In genomic region chr17:7354262-7354781, GRCh38 we compare ENCODE assay signal across 9 cellular contexts. TPM values are rescaled to one million over a fixed set of nuclear protein-coding genes. Genes with fewer than 3 reads are reported as not detected.
A peak's percentile ranks its signal among the peaks of the same experiment; 100 is the strongest.
DNase-seq lines count a peak whose midpoint lies in the region; ATAC-seq and TF ChIP-seq lines count a peak whose summit lies in the region.
"Had no signal": no experiment of that assay in that cellular context is flagged by ENCODE, and none has a peak within 500 bp of the region (broad histone marks: within the 10 kb centered on the region; RNA-seq: fewer than 3 reads in every experiment).

No MANE protein-coding gene starts in this region.

- H3K4me1 Mint-ChIP-seq in activated T-helper 17 cell treated with anti-CD3 and anti-CD28 coated beads, Interleukin-2, amount 50 U/mL, for 72 hours, result peaks cover 6% of the 10 kb centered on the region

- H3F3A ChIP-seq in MM.1S (ENCODE audit: insufficient read depth, low read length), result 0 out of 2 replicates have a peak, but pooled peaks cover 6% of the 10 kb centered on the region

- H3K27me3 ChIP-seq in hepatocyte (no peaks in the 10 kb centered on the region), testis (no peaks in the 10 kb centered on the region), MM.1S (replicated peaks; ENCODE audit: insufficient read depth, low read length) (peaks cover 7% of the 10 kb centered on the region; the same call in 1 of the 2 replicates)

- TF ChIP-seq POLR2A in testis (IDR thresholded peaks at IDR 0.05), result no peak

- intact Hi-C loops in testis (cut with DNase I; ENCODE audit: low total_unique reads), result loop anchor here (10.0 kb wide), 1 partner anchor 210 kb away; the partner anchor contains the start of gene SENP3

- peak; percentile 41 for DNase-seq in stimulated activated CD4-positive, alpha-beta T cell treated with anti-CD3 and anti-CD28 coated beads, Interleukin-15, amount 100 ng/mL, for 24 hours
- no peak for DNase-seq in stimulated activated CD4-positive, alpha-beta T cell treated with anti-CD3 and anti-CD28 coated beads, Interleukin-2, amount 100 ng/mL, for 24 hours
- DNase-seq in hepatocyte (ENCODE audit: low spot score) (peak; percentile 75), testis (peak; percentile 51), NOMO-1 (lab: John Stamatoyannopoulos, UW; ENCODE audit: unreplicated experiment in 2 of 2) (no peak), MM.1S (no peak), middle frontal gyrus (ENCODE audit: extremely low spot score, low spot score) (no peak)

- no peak overlapping the region for H3K4me3 ChIP-seq in hepatocyte
- H3K4me3 ChIP-seq in testis, result no peak overlapping the region
- no peak overlapping the region for H3K4me3 ChIP-seq in MM.1S (ENCODE audit: low read length)

- peak overlapping the region; percentile 93 for H3K27ac Mint-ChIP-seq in activated T-helper 17 cell treated with anti-CD3 and anti-CD28 coated beads, Interleukin-2, amount 50 U/mL, for 72 hours

- H3K79me2 ChIP-seq in hepatocyte (peaks cover 21% of the 10 kb centered on the region), MM.1S (ENCODE audit: low read length) (no peaks in the 10 kb centered on the region)

- no peaks in the 10 kb centered on the region for H3K9me2 ChIP-seq in hepatocyte (replicated peaks; ENCODE audit: insufficient read depth)
- no peaks in the 10 kb centered on the region for H3K9me2 ChIP-seq in MM.1S (replicated peaks; ENCODE audit: insufficient read depth, low read length)

- no peak overlapping the region for H3K9ac ChIP-seq in MM.1S (ENCODE audit: low read length)

- H3K4me1 ChIP-seq in hepatocyte (ENCODE audit: insufficient read depth), result peaks cover 32% of the 10 kb centered on the region
- H3K4me1 ChIP-seq in testis, result peaks cover 20% of the 10 kb centered on the region
- peaks cover 5% of the 10 kb centered on the region; the same call in 1 of the 2 replicates for H3K4me1 ChIP-seq in MM.1S (ENCODE audit: low read length)

- H3K36me3 Mint-ChIP-seq in activated T-helper 17 cell treated with anti-CD3 and anti-CD28 coated beads, Interleukin-2, amount 50 U/mL, for 72 hours (ENCODE audit: low read depth), result peaks cover 52% of the 10 kb centered on the region

- H3K9me3 Mint-ChIP-seq in activated T-helper 17 cell treated with anti-CD3 and anti-CD28 coated beads, Interleukin-2, amount 50 U/mL, for 72 hours, result no peaks in the 10 kb centered on the region

- H4K20me1 ChIP-seq in hepatocyte (ENCODE audit: insufficient read depth, poor library complexity, severe bottlenecking) (peaks cover 5% of the 10 kb centered on the region), MM.1S (ENCODE audit: insufficient read depth, low read length) (no peaks in the 10 kb centered on the region)

- TF ChIP-seq CTCF in hepatocyte (IDR thresholded peaks at IDR 0.05; ENCODE audit: poor library complexity) (no peak), testis (IDR thresholded peaks at IDR 0.05) (no peak), MM.1S (IDR thresholded peaks at IDR 0.05; ENCODE audit: low read length) (no peak)

- H3K4me2 ChIP-seq in hepatocyte (peak overlapping the region; percentile 94), MM.1S (ENCODE audit: low read depth, low read length) (no peak overlapping the region)

- peak; percentile 59 for ATAC-seq in activated T-helper 17 cell treated with anti-CD3 and anti-CD28 coated beads, Interleukin-2, amount 50 U/mL, for 72 hours (replicated peaks)

- H3K27ac ChIP-seq in hepatocyte, result peak overlapping the region; percentile 49
- H3K27ac ChIP-seq in testis, result no peak overlapping the region
- H3K27ac ChIP-seq in MM.1S (ENCODE audit: low read length), result no peak overlapping the region

- H3K36me3 ChIP-seq in hepatocyte (replicated peaks; ENCODE audit: insufficient read depth, low read depth), result no peaks in the 10 kb centered on the region
- no peaks in the 10 kb centered on the region for H3K36me3 ChIP-seq in testis (ENCODE audit: low read depth, missing control alignments)
- H3K36me3 ChIP-seq in MM.1S (replicated peaks; ENCODE audit: insufficient read depth, low read length), result no peaks in the 10 kb centered on the region

- no peaks in the 10 kb centered on the region for H3K27me3 Mint-ChIP-seq in activated T-helper 17 cell treated with anti-CD3 and anti-CD28 coated beads, Interleukin-2, amount 50 U/mL, for 72 hours

- no peaks in the 10 kb centered on the region for H3K9me3 ChIP-seq in hepatocyte (ENCODE audit: low read depth)
- H3K9me3 ChIP-seq in testis, result no peaks in the 10 kb centered on the region
- no peaks in the 10 kb centered on the region for H3K9me3 ChIP-seq in MM.1S (replicated peaks; ENCODE audit: insufficient read depth, low read length)

- H3K4me3 Mint-ChIP-seq in activated T-helper 17 cell treated with anti-CD3 and anti-CD28 coated beads, Interleukin-2, amount 50 U/mL, for 72 hours, result peak overlapping the region; percentile 88

- 82% methylated on average over 8 of the region's 8 CpGs for WGBS in hepatocyte (ENCODE audit: low lambda C conversion rate, missing lambda C conversion rate)
- 69 to 77% methylated on average over 8 of the region's 8 CpGs for WGBS in testis, 2 donors

- H2AFZ ChIP-seq in hepatocyte, result no peak overlapping the region
- H2AFZ ChIP-seq in MM.1S (ENCODE audit: low read length), result no peak overlapping the region

RNA-seq across cellular contexts. Expression of gene TMEM95, which starts 0.6 kb away (rescaled TPM):
- 1 to 10 TPM in 1 of 2 donors, under 1 TPM in 1; 0.22 to 1.1 TPM for total RNA-seq in activated T-helper 17 cell treated with anti-CD3 and anti-CD28 coated beads, Interleukin-2, amount 50 U/mL, for 72 hours
- not detected in 2 replicates for total RNA-seq in hepatocyte
- polyA plus RNA-seq in hepatocyte, result not detected in 2 replicates
- total RNA-seq in testis, result 1 to 10 TPM; 2.8 to 6.6 TPM
- 9.9 TPM for polyA plus RNA-seq in testis (ENCODE audit: insufficient read depth, low read depth, low replicate concordance)
- total RNA-seq: lung microvascular endothelial cell had no signal

RNA-seq across cellular contexts. Expression of gene KCTD11, which starts 2.4 kb away (rescaled TPM):
- total RNA-seq in activated T-helper 17 cell treated with anti-CD3 and anti-CD28 coated beads, Interleukin-2, amount 50 U/mL, for 72 hours, result 10 to 100 TPM; 14.0 to 96.8 TPM
- total RNA-seq in hepatocyte (9.2 and 12.4 TPM in 2 replicates), testis (1 to 10 TPM; 4.8 to 5.0 TPM)
- polyA plus RNA-seq in hepatocyte (14.1 and 19.6 TPM in 2 replicates), testis (ENCODE audit: insufficient read depth, low read depth, low replicate concordance) (6.8 TPM)

RNA-seq across cellular contexts. Expression of gene ACAP1, which starts 18.0 kb away (rescaled TPM):
- 100 to 1,000 TPM; 527 to 774 TPM for total RNA-seq in activated T-helper 17 cell treated with anti-CD3 and anti-CD28 coated beads, Interleukin-2, amount 50 U/mL, for 72 hours
- total RNA-seq in hepatocyte (not detected in 2 replicates), testis (100 to 1,000 TPM in 1 of 2 donors, 10 to 100 TPM in 1; 12.6 to 140 TPM)
- polyA plus RNA-seq in hepatocyte (10.2 and 14.6 TPM in 2 replicates), testis (ENCODE audit: insufficient read depth, low read depth, low replicate concordance) (95.2 TPM)

RNA-seq across cellular contexts. Expression of gene NEURL4, which starts 25.2 kb away (rescaled TPM):
- 10 to 100 TPM; 22.9 to 33.0 TPM for total RNA-seq in activated T-helper 17 cell treated with anti-CD3 and anti-CD28 coated beads, Interleukin-2, amount 50 U/mL, for 72 hours
- 9.2 and 9.6 TPM in 2 replicates for total RNA-seq in hepatocyte
- 9.5 and 13.9 TPM in 2 replicates for polyA plus RNA-seq in hepatocyte
- 10 to 100 TPM; 34.5 to 50.6 TPM for total RNA-seq in testis
- 38.3 TPM for polyA plus RNA-seq in testis (ENCODE audit: insufficient read depth, low read depth, low replicate concordance)

RNA-seq across cellular contexts. Expression of gene TNK1, which starts 26.6 kb away (rescaled TPM):
- 1 to 10 TPM; 2.9 to 4.8 TPM for total RNA-seq in activated T-helper 17 cell treated with anti-CD3 and anti-CD28 coated beads, Interleukin-2, amount 50 U/mL, for 72 hours
- 8.4 and 11.4 TPM in 2 replicates for total RNA-seq in hepatocyte
- 8.9 and 10.2 TPM in 2 replicates for polyA plus RNA-seq in hepatocyte
- 1 to 10 TPM; 3.7 to 6.8 TPM for total RNA-seq in testis
- polyA plus RNA-seq in testis (ENCODE audit: insufficient read depth, low read depth, low replicate concordance), result 4.0 TPM

Comparison
In these comparisons a context has a peak if more than half of its experiments do, and no peak if none do; other contexts are left out.
1. DNase-seq: peak in stimulated activated CD4-positive, alpha-beta T cell treated with anti-CD3 and anti-CD28 coated beads, Interleukin-15, amount 100 ng/mL, for 24 hours (single experiment), hepatocyte (single experiment) and testis (single experiment); none in stimulated activated CD4-positive, alpha-beta T cell treated with anti-CD3 and anti-CD28 coated beads, Interleukin-2, amount 100 ng/mL, for 24 hours (0 of 2), NOMO-1 (0 of 2), MM.1S (single experiment) and middle frontal gyrus (single experiment).
2. RNA of gene ACAP1, which starts 18.0 kb away (total RNA-seq): 527 to 774 TPM in activated T-helper 17 cell treated with anti-CD3 and anti-CD28 coated beads, Interleukin-2, amount 50 U/mL, for 72 hours and 12.6 to 140 TPM in testis; not detected in hepatocyte; every median in the first group is over 10 times any median in the second.